ENCODE assay signal across 8 cellular contexts in genomic region chr19:55247621-55248099, GRCh38. TPM values are rescaled to one million over a fixed set of nuclear protein-coding genes. Genes with fewer than 3 reads are reported as not detected.
A peak's percentile ranks its signal among the peaks of the same experiment; 100 is the strongest.
DNase-seq lines count a peak whose midpoint lies in the region; ATAC-seq and TF ChIP-seq lines count a peak whose summit lies in the region.

No MANE protein-coding gene starts in this region.

- ATAC-seq in GM18868 (IDR thresholded peaks at IDR 0.05; ENCODE audit: unreplicated experiment) (no peak), GM21526 (IDR thresholded peaks at IDR 0.05; ENCODE audit: low FRiP score, unreplicated experiment) (no peak)

- TF ChIP-seq CTCF in fibroblast of the aortic adventitia (IDR thresholded peaks at IDR 0.05; ENCODE audit: insufficient read depth, low read length): no peak

- peak; percentile 64 for DNase-seq in NCI-H1694 treated with DMSO at 0.1 percent for 48 hours (lab: John Stamatoyannopoulos, UW)
- no peak for DNase-seq in NCI-H1694 (lab: John Stamatoyannopoulos, UW)
- peak; percentile 85 for DNase-seq in RPMI7951 (ENCODE audit: low read depth)
- peak; percentile 11 for DNase-seq in fibroblast of the aortic adventitia (ENCODE audit: low read depth)
- DNase-seq in skeletal muscle cell (ENCODE audit: low read depth): peak; percentile 24
- DNase-seq in NCI-H345 treated with DMSO at 0.1 percent for 48 hours (lab: John Stamatoyannopoulos, UW; ENCODE audit: unreplicated experiment): no peak

- H3K4me3 ChIP-seq in fibroblast of the aortic adventitia (ENCODE audit: low read depth, low read length) (no peak overlapping the region), skeletal muscle cell (ENCODE audit: low read depth, low read length) (no peak overlapping the region)

RNA-seq across cellular contexts. Expression of gene PPP6R1, which starts 11.2 kb away (rescaled TPM):
- total RNA-seq in RPMI7951 (2014; rRNA removed; shearing (Covaris generic)): 19.7 and 28.0 TPM in 2 replicates
- 39.0 and 41.5 TPM in 2 replicates for total RNA-seq in fibroblast of the aortic adventitia (ENCODE audit: low replicate concordance)

RNA-seq across cellular contexts. Expression of gene TMEM86B, which starts 19.1 kb away (rescaled TPM):
- 0.20 and 0.60 TPM in 2 replicates for total RNA-seq in RPMI7951 (2014; rRNA removed; shearing (Covaris generic))
- 1.7 and 1.8 TPM in 2 replicates for total RNA-seq in fibroblast of the aortic adventitia (ENCODE audit: low replicate concordance)

RNA-seq across cellular contexts. Expression of gene HSPBP1, which starts 32.2 kb away (rescaled TPM):
- 35.1 and 57.0 TPM in 2 replicates for total RNA-seq in RPMI7951 (2014; rRNA removed; shearing (Covaris generic))
- total RNA-seq in fibroblast of the aortic adventitia (ENCODE audit: low replicate concordance): 29.1 and 48.3 TPM in 2 replicates

RNA-seq across cellular contexts. Expression of gene BRSK1, which starts 36.1 kb away (rescaled TPM):
- total RNA-seq in RPMI7951 (2014; rRNA removed; shearing (Covaris generic)): 1.1 and 1.2 TPM in 2 replicates
- total RNA-seq in fibroblast of the aortic adventitia (ENCODE audit: low replicate concordance): 5.2 and 9.0 TPM in 2 replicates

RNA-seq across cellular contexts. Expression of gene PTPRH, which starts 38.4 kb away (rescaled TPM):
- 5.4 and 6.0 TPM in 2 replicates for total RNA-seq in RPMI7951 (2014; rRNA removed; shearing (Covaris generic))
- total RNA-seq in fibroblast of the aortic adventitia (ENCODE audit: low replicate concordance): 6.5 and 7.8 TPM in 2 replicates

Comparison
In these comparisons a context has a peak if more than half of its experiments do, and no peak if none do; other contexts are left out.
1. DNase-seq: peak in NCI-H1694 treated with DMSO at 0.1 percent for 48 hours (single experiment), RPMI7951 (single experiment), fibroblast of the aortic adventitia (single experiment) and skeletal muscle cell (single experiment); none in NCI-H1694 (single experiment) and NCI-H345 treated with DMSO at 0.1 percent for 48 hours (single experiment).